In genomic region chr12:8078400-8078799, GRCh38 we compare ENCODE assay signal across 1 cellular context.
TF ChIP-seq lines count a peak whose summit lies in the region.

No MANE protein-coding gene starts in this region.

TF ChIP-seq in GM23338, 12 proteins besides CTCF, POLR2A, EP300 and RAD21 (continued from another document):
- TF ChIP-seq ZNF462 (CRISPR knock-in tag; IDR thresholded peaks at IDR 0.05): no peak
